Comparison of ENCODE assay signal across 7 cellular contexts in genomic region chr20:62030834-62031434, GRCh38. TPM values are rescaled to one million over a fixed set of nuclear protein-coding genes. Genes with fewer than 3 reads are reported as not detected.
DNase-seq lines count a peak whose midpoint lies in the region; ATAC-seq and FAIRE-seq lines count a peak whose summit lies in the region.

No MANE protein-coding gene starts in this region.

- H3K4me3 Mint-ChIP-seq in activated CD8-positive, alpha-beta T cell treated with anti-CD3 and anti-CD28 coated beads, Interleukin-2, amount 10 ng/mL, durations not matched to agents 7 days and 5 days = no peak overlapping the region

- H3K27ac Mint-ChIP-seq in activated CD8-positive, alpha-beta T cell treated with anti-CD3 and anti-CD28 coated beads, Interleukin-2, amount 10 ng/mL, durations not matched to agents 7 days and 5 days = peak overlapping the region; percentile 63

- peaks cover 44% of the 10 kb centered on the region for H3K4me1 Mint-ChIP-seq in activated CD8-positive, alpha-beta T cell treated with anti-CD3 and anti-CD28 coated beads, Interleukin-2, amount 10 ng/mL, durations not matched to agents 7 days and 5 days (ENCODE audit: low read depth)

- ATAC-seq in HG03039 (IDR thresholded peaks at IDR 0.05; ENCODE audit: unreplicated experiment) = peak; percentile 74
- peak; percentile 65 for ATAC-seq in activated CD8-positive, alpha-beta T cell treated with anti-CD3 and anti-CD28 coated beads, Interleukin-2, amount 10 ng/mL, durations not matched to agents 7 days and 5 days

- 66 to 70% (median 69%) methylated on average over 14 of the region's 14 CpGs for WGBS in small intestine, 3 donors

- no peaks in the 10 kb centered on the region for H3K36me3 Mint-ChIP-seq in activated CD8-positive, alpha-beta T cell treated with anti-CD3 and anti-CD28 coated beads, Interleukin-2, amount 10 ng/mL, durations not matched to agents 7 days and 5 days (ENCODE audit: low read depth)

- POLR2A ChIA-PET in activated CD8-positive, alpha-beta T cell treated with anti-CD3 and anti-CD28 coated beads, Interleukin-2, amount 10 ng/mL, durations not matched to agents 7 days and 5 days (lab: Charles Lee) = no interaction called here

- no peaks in the 10 kb centered on the region for H3K4me1 ChIP-seq in small intestine (ENCODE audit: control insufficient read depth in 2 of 2, insufficient read depth in 1 of 2, low read depth in 1 of 2, low read length in 1 of 2)

- peak overlapping the region in 1 of 2 donors; percentile 47 for H3K27ac ChIP-seq in small intestine (ENCODE audit: low read depth in 1 of 2, low read length in 1 of 2)

- H3K4me3 ChIP-seq in small intestine (ENCODE audit: low read depth in 1 of 2, low read length in 2 of 2) = no peak overlapping the region

- CTCF ChIA-PET in activated CD8-positive, alpha-beta T cell treated with anti-CD3 and anti-CD28 coated beads, Interleukin-2, amount 10 ng/mL, durations not matched to agents 7 days and 5 days (lab: Charles Lee) = interaction anchor here (0.6 to 3.4 kb wide), 3 partner anchors 20 to 111 kb away, joined by 3 to 15 read pairs (median 3); no protein-coding TSS in a partner anchor

- peak; percentile 68 for FAIRE-seq in GM19239 (lab: Jason Lieb, UNC)
- FAIRE-seq in small intestine (lab: Jason Lieb, UNC) = no peak

- no peaks in the 10 kb centered on the region for H3K36me3 ChIP-seq in small intestine (ENCODE audit: control insufficient read depth in 2 of 2, insufficient read depth in 2 of 2, low read length in 2 of 2)

- H3K27me3 ChIP-seq in small intestine (ENCODE audit: control insufficient read depth in 2 of 2, insufficient read depth in 2 of 2, low read length in 2 of 2) = no peaks in the 10 kb centered on the region

- no peaks in the 10 kb centered on the region for H3K9me3 Mint-ChIP-seq in activated CD8-positive, alpha-beta T cell treated with anti-CD3 and anti-CD28 coated beads, Interleukin-2, amount 10 ng/mL, durations not matched to agents 7 days and 5 days (ENCODE audit: insufficient read depth)

- no peaks in the 10 kb centered on the region for H3K27me3 Mint-ChIP-seq in activated CD8-positive, alpha-beta T cell treated with anti-CD3 and anti-CD28 coated beads, Interleukin-2, amount 10 ng/mL, durations not matched to agents 7 days and 5 days (ENCODE audit: low read depth)

- DNase-seq in GM19239 (ENCODE audit: insufficient read length, low spot score) (peak; percentile 65), small intestine (peak; percentile 18), SKM-1 treated with dmso at 0.1 percent for 144 hours (lab: John Stamatoyannopoulos, UW; ENCODE audit: unreplicated experiment) (no peak), COR-L47 (lab: John Stamatoyannopoulos, UW) (no peak)
- DNase-seq in activated CD8-positive, alpha-beta T cell treated with anti-CD3 and anti-CD28 coated beads, Interleukin-2, amount 10 ng/mL, durations not matched to agents 7 days and 5 days = peak; percentile 45
- DNase-seq in activated CD4-positive, CD25-positive, alpha-beta regulatory T cell (lab: John Stamatoyannopoulos, UW) = no peak

- H3K9me3 ChIP-seq in small intestine (ENCODE audit: control insufficient read depth, low read depth) = no peaks in the 10 kb centered on the region

RNA-seq across cellular contexts. Expression of gene TAF4, which starts 34.7 kb away (rescaled TPM):
- total RNA-seq in activated CD8-positive, alpha-beta T cell treated with anti-CD3 and anti-CD28 coated beads, Interleukin-2, amount 10 ng/mL, durations not matched to agents 7 days and 5 days = 10 to 100 TPM; 24.0 to 24.1 TPM
- polyA plus RNA-seq in small intestine = 1 to 10 TPM; 4.6 to 8.0 (median 7.8) TPM

Comparison
In these comparisons a context has a peak if more than half of its experiments do, and no peak if none do; other contexts are left out.
1. DNase-seq: peak in GM19239 (single experiment), activated CD8-positive, alpha-beta T cell treated with anti-CD3 and anti-CD28 coated beads, Interleukin-2, amount 10 ng/mL, durations not matched to agents 7 days and 5 days (single experiment) and small intestine (single experiment); none in SKM-1 treated with dmso at 0.1 percent for 144 hours (single experiment), activated CD4-positive, CD25-positive, alpha-beta regulatory T cell (0 of 4) and COR-L47 (single experiment).